In genomic region chr19:39833464-39834286, GRCh38 we compare ENCODE assay signal across 8 cellular contexts. TPM values are rescaled to one million over a fixed set of nuclear protein-coding genes. Genes with fewer than 3 reads are reported as not detected.
A peak's percentile ranks its signal among the peaks of the same experiment; 100 is the strongest.
DNase-seq lines count a peak whose midpoint lies in the region; ATAC-seq and TF ChIP-seq lines count a peak whose summit lies in the region.

TSS of gene DYRK1B (minus strand) at chr19:39834162. CDS start at chr19:39831867, 2,295 bp downstream.

- H3K4me3 ChIP-seq in WERI-Rb-1 (ENCODE audit: low read depth, low read length) = peak within 1 kb of the TSS; percentile 89
- peak within 1 kb of the TSS; percentile 71 to 90 (median 76) for H3K4me3 ChIP-seq in mammary epithelial cell (replicated peaks in 1 of 3; ENCODE audit: insufficient read depth in 1 of 3, low read depth in 2 of 3, low read length in 3 of 3)
- H3K4me3 ChIP-seq in iPS-18a (ENCODE audit: low read length) = peak within 1 kb of the TSS; percentile 86
- peak within 1 kb of the TSS; percentile 81 for H3K4me3 ChIP-seq in skeletal muscle cell (ENCODE audit: low read depth, low read length)

- intact Hi-C loops in mammary epithelial cell (cut with micrococcal nuclease) = no loop called here

- peak within 1 kb of the TSS; percentile 86 for H3K4me2 ChIP-seq in mammary epithelial cell (ENCODE audit: insufficient read depth, low read depth, low read length)

- WGBS in mammary epithelial cell (ENCODE audit: low coverage, missing lambda C conversion rate) = 2% methylated on average over 7 of the region's 59 CpGs

- H3K27ac ChIP-seq in WERI-Rb-1 (peak within 1 kb of the TSS; percentile 90), mammary epithelial cell (ENCODE audit: insufficient read depth, low read depth, low read length) (peak within 1 kb of the TSS; percentile 82), iPS-18a (ENCODE audit: low read length) (peak within 1 kb of the TSS; percentile 87)

- ATAC-seq in HG02798 (IDR thresholded peaks at IDR 0.05; ENCODE audit: poor library complexity, unreplicated experiment) = peak; percentile 90

- CTCF ChIA-PET in mammary epithelial cell (lab: Charles Lee; ENCODE audit: low non-redundant PET) = no interaction called here

- in situ Hi-C loops in GM13976 (cut with MboI; ENCODE audit: low sequenced_read_pairs, unreplicated experiment) (no loop called here), mammary epithelial cell (cut with MboI; ENCODE audit: low sequenced_read_pairs in 2 of 2) (no loop called here)

- H3K9me3 ChIP-seq in WERI-Rb-1 (ENCODE audit: severe bottlenecking) = no peaks in the 10 kb centered on the region
- H3K9me3 ChIP-seq in mammary epithelial cell (replicated peaks; ENCODE audit: insufficient read depth, low read length) = no peaks in the 10 kb centered on the region
- H3K9me3 ChIP-seq in iPS-18a (ENCODE audit: control insufficient read depth, low read depth, low read length) = no peaks in the 10 kb centered on the region

- peaks cover 79% of the 10 kb centered on the region for H3K36me3 ChIP-seq in WERI-Rb-1
- H3K36me3 ChIP-seq in mammary epithelial cell (ENCODE audit: insufficient read depth, low read length) = peaks cover 38% of the 10 kb centered on the region
- H3K36me3 ChIP-seq in iPS-18a (ENCODE audit: control insufficient read depth, low read depth, low read length) = peaks cover 55% of the 10 kb centered on the region

- H3K79me2 ChIP-seq in mammary epithelial cell (ENCODE audit: insufficient read depth, low read length) = peaks cover 45% of the 10 kb centered on the region

- H3K4me1 ChIP-seq in mammary epithelial cell (ENCODE audit: insufficient read depth, low read length) (peaks cover 7% of the 10 kb centered on the region), iPS-18a (ENCODE audit: control insufficient read depth, low read depth, low read length) (peaks cover 9% of the 10 kb centered on the region)

- no TSS peak for BruUV-seq in mammary epithelial cell (replicated peaks; lab: Mats Ljungman, UMichigan)

- dilution Hi-C loops in mammary epithelial cell (cut with HindIII; ENCODE audit: low sequenced_read_pairs) = no loop called here

- DNase-seq in GM13976 (ENCODE audit: low spot score) (peak; percentile 98), NCI-H187 treated with DMSO at 0.1 percent for 48 hours (lab: John Stamatoyannopoulos, UW) (peak; percentile 92), WERI-Rb-1 (peak; percentile 98), mammary epithelial cell (peak; percentile 92), skeletal muscle cell (ENCODE audit: low read depth) (peak; percentile 92), SKM-1 treated with dmso at 0.1 percent for 144 hours (lab: John Stamatoyannopoulos, UW; ENCODE audit: unreplicated experiment) (no peak)

- TF ChIP-seq CTCF in GM13976 (IDR thresholded peaks at IDR 0.05; ENCODE audit: borderline replicate concordance, control extremely low read depth, extremely low read depth, insufficient read depth, missing control alignments) (no peak), WERI-Rb-1 (IDR thresholded peaks at IDR 0.05; ENCODE audit: low read depth, low read length) (no peak), mammary epithelial cell (conservative IDR thresholded peaks at IDR 0.05 in 1 of 2, IDR thresholded peaks at IDR 0.05 in 1 of 2; ENCODE audit: extremely low read depth in 1 of 2, insufficient read depth in 1 of 2, low read depth in 1 of 2, low read length in 2 of 2) (no peak)

- H3K27me3 ChIP-seq in WERI-Rb-1 (ENCODE audit: insufficient read depth, low read depth, severe bottlenecking) (no peaks in the 10 kb centered on the region), mammary epithelial cell (ENCODE audit: insufficient read depth, low read length) (no peaks in the 10 kb centered on the region), iPS-18a (ENCODE audit: control insufficient read depth, insufficient read depth, low read length) (no peaks in the 10 kb centered on the region)

- H3K9ac ChIP-seq in mammary epithelial cell (ENCODE audit: insufficient read depth, low read length) (peak within 1 kb of the TSS; percentile 69), iPS-18a (ENCODE audit: low read length) (peak within 1 kb of the TSS; percentile 90)

- no peaks in the 10 kb centered on the region for H4K20me1 ChIP-seq in mammary epithelial cell (ENCODE audit: insufficient read depth, low read length)

- H2AFZ ChIP-seq in mammary epithelial cell (ENCODE audit: low read depth, low read length) = peak within 1 kb of the TSS; percentile 86

RNA-seq across cellular contexts. Expression of gene DYRK1B, which starts in this region (rescaled TPM):
- total RNA-seq in mammary epithelial cell = 10 to 100 TPM; 11.7 to 18.2 TPM
- polyA plus RNA-seq in mammary epithelial cell = 6.9 TPM
- 4.3 TPM for polyA minus RNA-seq in mammary epithelial cell
